17 cellular contexts compared by ENCODE assay signal in genomic region chr17:80619535-80620235, GRCh38.
A peak's percentile ranks its signal among the peaks of the same experiment; 100 is the strongest.
DNase-seq lines count a peak whose midpoint lies in the region; ATAC-seq and TF ChIP-seq lines count a peak whose summit lies in the region.
"Had no signal": no experiment of that assay in that cellular context is flagged by ENCODE, and none has a peak within 500 bp of the region (broad histone marks: within the 10 kb centered on the region; RNA-seq: fewer than 3 reads in every experiment).

No MANE protein-coding gene starts in this region.

- intact Hi-C loops in mammary epithelial cell (cut with micrococcal nuclease), result loop anchor here (2.0 kb wide), 1 partner anchor 43 kb away; no protein-coding TSS in a partner anchor

- BruUV-seq in mammary epithelial cell (replicated peaks; lab: Mats Ljungman, UMichigan), result TSS peak; percentile 43

- H3K27ac ChIP-seq in HUES64 (ENCODE audit: low read depth, low read length) (peak overlapping the region; percentile 34; the same call in 1 of the 2 replicates), mammary epithelial cell (ENCODE audit: insufficient read depth, low read depth, low read length) (peak overlapping the region; percentile 42)
- H3K27ac ChIP-seq: ascending aorta had no signal

- H4K20me1 ChIP-seq in mammary epithelial cell (ENCODE audit: insufficient read depth, low read length), result no peaks in the 10 kb centered on the region

- no peaks in the 10 kb centered on the region for H3K9me3 ChIP-seq in HUES64 (ENCODE audit: insufficient read depth, low read depth, low read length)
- no peaks in the 10 kb centered on the region for H3K9me3 ChIP-seq in mammary epithelial cell (replicated peaks; ENCODE audit: insufficient read depth, low read length)
- H3K9me3 ChIP-seq: ascending aorta had no signal

- DNase-seq in Caki2 (ENCODE audit: low read depth) (peak; percentile 55), mammary epithelial cell (peak; percentile 74), kidney glomerular epithelial cell (lab: John Stamatoyannopoulos, UW) (peak; percentile 57), OCI-M2 (lab: John Stamatoyannopoulos, UW; ENCODE audit: unreplicated experiment) (no peak)
- no peak for DNase-seq in activated CD8-positive, alpha-beta memory T cell treated with anti-CD3 and anti-CD28 coated beads, Interleukin-2, amount 50 U/mL, for 48 hours
- DNase-seq: activated T-cell treated with anti-CD3 and anti-CD28 coated beads, Interleukin-2, amount 50 U/mL, for 72 hours; H9; left cardiac atrium; naive B cell; NCI-H1105; NCI-H2227 treated with DMSO at 0.1 percent for 48 hours; stimulated activated CD4-positive, alpha-beta T cell treated with anti-CD3 and anti-CD28 coated beads, Interleukin-4, amount 100 ng/mL, for 4 hours; stimulated activated naive B cell treated with anti-CD40 and anti-IgM and Interleukin-4, amounts not matched to agents 10 μg/mL and 1 μg/mL and 100 μg/mL, for 72 hours had no signal

- H3K79me2 ChIP-seq in mammary epithelial cell (ENCODE audit: insufficient read depth, low read length), result peaks cover 62% of the 10 kb centered on the region

- dilution Hi-C loops in mammary epithelial cell (cut with HindIII; ENCODE audit: low sequenced_read_pairs), result no loop called here

- H3K4me1 ChIP-seq in HUES64 (ENCODE audit: insufficient read depth, low read length) (peaks cover 14% of the 10 kb centered on the region), mammary epithelial cell (ENCODE audit: insufficient read depth, low read length) (peaks cover 30% of the 10 kb centered on the region)
- H3K4me1 ChIP-seq: ascending aorta had no signal

- H3K27me3 ChIP-seq in HUES64 (ENCODE audit: insufficient read depth, low read length) (no peaks in the 10 kb centered on the region), mammary epithelial cell (ENCODE audit: insufficient read depth, low read length) (no peaks in the 10 kb centered on the region)
- H3K27me3 ChIP-seq: ascending aorta had no signal

- peak overlapping the region; percentile 7 for H2AFZ ChIP-seq in mammary epithelial cell (ENCODE audit: low read depth, low read length)

- ATAC-seq in GM21737 (IDR thresholded peaks at IDR 0.05; ENCODE audit: unreplicated experiment) (no peak), HG02938 (IDR thresholded peaks at IDR 0.05; ENCODE audit: unreplicated experiment) (no peak)
- ATAC-seq: activated T-cell treated with anti-CD3 and anti-CD28 coated beads, Interleukin-2, amount 50 U/mL, for 72 hours; stimulated activated naive B cell treated with anti-CD40 and anti-IgM and Interleukin-4, amounts not matched to agents 10 μg/mL and 1 μg/mL and 100 μg/mL, for 72 hours had no signal

- no peak overlapping the region for H3K4me3 ChIP-seq in HUES64 (ENCODE audit: low read length)
- H3K4me3 ChIP-seq in mammary epithelial cell (replicated peaks in 1 of 3; ENCODE audit: insufficient read depth in 1 of 3, low read depth in 2 of 3, low read length in 3 of 3), result no peak overlapping the region
- H3K4me3 ChIP-seq: ascending aorta had no signal

- H3K9ac ChIP-seq in HUES64 (ENCODE audit: low read depth, low read length) (peak overlapping the region; percentile 14; the same call in 1 of the 2 replicates), mammary epithelial cell (ENCODE audit: insufficient read depth, low read length) (no peak overlapping the region)

- in situ Hi-C loops in Caki2 (cut with HindIII; ENCODE audit: low pct_unique_long_range_greater_than_20kb, low sequenced_read_pairs), result no loop called here
- in situ Hi-C loops in mammary epithelial cell (cut with MboI; ENCODE audit: low sequenced_read_pairs in 2 of 2), result no loop called here

- peak overlapping the region; percentile 24 for H3K4me2 ChIP-seq in mammary epithelial cell (ENCODE audit: insufficient read depth, low read depth, low read length)

- H3K36me3 ChIP-seq in HUES64 (ENCODE audit: insufficient read depth, low read length) (no peaks in the 10 kb centered on the region), mammary epithelial cell (ENCODE audit: insufficient read depth, low read length) (no peaks in the 10 kb centered on the region)
- H3K36me3 ChIP-seq: ascending aorta had no signal

- no peak for TF ChIP-seq CTCF in mammary epithelial cell (conservative IDR thresholded peaks at IDR 0.05 in 1 of 2, IDR thresholded peaks at IDR 0.05 in 1 of 2; ENCODE audit: extremely low read depth in 1 of 2, insufficient read depth in 1 of 2, low read depth in 1 of 2, low read length in 2 of 2)

- 78% methylated on average over 8 of the region's 9 CpGs for WGBS in HUES64
- WGBS in mammary epithelial cell (ENCODE audit: low coverage, missing lambda C conversion rate), result 51% methylated on average over 6 of the region's 9 CpGs

- CTCF ChIA-PET in mammary epithelial cell (lab: Charles Lee; ENCODE audit: low non-redundant PET), result no interaction called here

Comparison
In these comparisons a context has a peak if more than half of its experiments do, and no peak if none do; other contexts are left out.
1. DNase-seq: peak in Caki2 (single experiment), mammary epithelial cell (single experiment) and kidney glomerular epithelial cell (single experiment); none in activated CD8-positive, alpha-beta memory T cell treated with anti-CD3 and anti-CD28 coated beads, Interleukin-2, amount 50 U/mL, for 48 hours (single experiment) and OCI-M2 (single experiment).